32 cellular contexts compared by ENCODE assay signal in genomic region chr10:12957081-12957480, GRCh38.
"Had no signal": no experiment of that assay in that cellular context is flagged by ENCODE, and none has a peak within 500 bp of the region (broad histone marks: within the 10 kb centered on the region; RNA-seq: fewer than 3 reads in every experiment).

No MANE protein-coding gene starts in this region.

- DNase-seq: naive B cell; naive thymus-derived CD8-positive, alpha-beta T cell; nephron progenitor cell; nucleus accumbens; ovary; posterior cingulate gyrus; psoas muscle; right cardiac atrium; sigmoid colon; small intestine; stimulated activated CD4-positive, alpha-beta T cell treated with anti-CD3 and anti-CD28 coated beads, Interleukin-15, amount 100 ng/mL, for 24 hours; stimulated activated CD4-positive, alpha-beta T cell treated with anti-CD3 and anti-CD28 coated beads, Interleukin-2, amount 100 ng/mL, for 24 hours; stimulated activated CD4-positive, alpha-beta T cell treated with anti-CD3 and anti-CD28 coated beads, Interleukin-2, amount 100 ng/mL, for 48 hours; stimulated activated CD4-positive, alpha-beta T cell treated with anti-CD3 and anti-CD28 coated beads, Interleukin-4, amount 100 ng/mL, for 4 hours; stimulated activated CD8-positive, alpha-beta memory T cell treated with anti-CD3 and anti-CD28 coated beads, Interleukin-4, amount 100 ng/mL, for 48 hours; stimulated activated naive CD4-positive, alpha-beta T cell; stimulated activated naive CD8-positive, alpha-beta T cell treated with anti-CD3 and anti-CD28 coated beads, Interleukin-15, amount 100 ng/mL, for 72 hours; stimulated activated naive CD8-positive, alpha-beta T cell treated with anti-CD3 and anti-CD28 coated beads, Interleukin-15, Interleukin-2, amounts not matched to agents 100 U/mL and 50 U/mL, for 24 hours; substantia nigra; testis; transverse colon; upper lobe of left lung; uterus had no signal

- H3K27ac ChIP-seq: neutrophil, ovary, parathyroid adenoma, psoas muscle, right lobe of liver, sigmoid colon, suprapubic skin, testis, tibial artery, transverse colon, upper lobe of left lung, uterus had no signal

- H3K27me3 Mint-ChIP-seq: progenitor cell of endocrine pancreas; stimulated activated naive CD8-positive, alpha-beta T cell treated with anti-CD3 and anti-CD28 coated beads, Interleukin-15, amount 100 ng/mL, for 72 hours had no signal

- H3K36me3 ChIP-seq: neutrophil, ovary, right lobe of liver, sigmoid colon, suprapubic skin, tibial artery, transverse colon, upper lobe of left lung, uterus had no signal

- H3K27ac Mint-ChIP-seq: naive B cell; natural killer cell treated with Interleukin-12 subunit alpha and Interleukin-12 subunit beta and Interleukin-15 and Interleukin-18, amount 100 ng/mL, for 72 hours; nephron progenitor cell; progenitor cell of endocrine pancreas; stimulated activated memory B cell treated with anti-CD40 and anti-IgM and Interleukin-4, amounts not matched to agents 10 μg/mL and 1 μg/mL and 100 μg/mL, for 72 hours; stimulated activated naive CD8-positive, alpha-beta T cell treated with anti-CD3 and anti-CD28 coated beads, Interleukin-15, amount 100 ng/mL, for 72 hours had no signal

- H3K9me3 ChIP-seq: neutrophil, ovary, right lobe of liver, suprapubic skin, testis, tibial artery, transverse colon, uterus had no signal

- H3K4me3 ChIP-seq: ovary, psoas muscle, right lobe of liver, sigmoid colon, suprapubic skin, testis, tibial artery, transverse colon, upper lobe of left lung, uterus had no signal

- H3K4me1 ChIP-seq: parathyroid adenoma, psoas muscle, sigmoid colon had no signal

- H3K4me1 Mint-ChIP-seq: naive B cell; naive thymus-derived CD8-positive, alpha-beta T cell; neural crest cell; stimulated activated memory B cell treated with anti-CD40 and anti-IgM and Interleukin-4, amounts not matched to agents 10 μg/mL and 1 μg/mL and 100 μg/mL, for 72 hours; stimulated activated naive CD8-positive, alpha-beta T cell treated with anti-CD3 and anti-CD28 coated beads, Interleukin-15, amount 100 ng/mL, for 72 hours had no signal

- H3K4me3 Mint-ChIP-seq: naive thymus-derived CD8-positive, alpha-beta T cell; natural killer cell treated with Interleukin-12 subunit alpha and Interleukin-12 subunit beta and Interleukin-15 and Interleukin-18, amount 100 ng/mL, for 72 hours; nephron progenitor cell; neural crest cell; stimulated activated memory B cell treated with anti-CD40 and anti-IgM and Interleukin-4, amounts not matched to agents 10 μg/mL and 1 μg/mL and 100 μg/mL, for 72 hours; stimulated activated naive CD8-positive, alpha-beta T cell treated with anti-CD3 and anti-CD28 coated beads, Interleukin-15, amount 100 ng/mL, for 72 hours had no signal

- H3K9me3 Mint-ChIP-seq: natural killer cell treated with Interleukin-12 subunit alpha and Interleukin-12 subunit beta and Interleukin-15 and Interleukin-18, amount 100 ng/mL, for 72 hours had no signal
